In genomic region chr1:171173069-171173468, GRCh38 we compare ENCODE assay signal across 30 cellular contexts. TPM values are rescaled to one million over a fixed set of nuclear protein-coding genes. Genes with fewer than 3 reads are reported as not detected.
DNase-seq lines count a peak whose midpoint lies in the region; ATAC-seq lines count a peak whose summit lies in the region.
"Had no signal": no experiment of that assay in that cellular context is flagged by ENCODE, and none has a peak within 500 bp of the region (broad histone marks: within the 10 kb centered on the region; RNA-seq: fewer than 3 reads in every experiment).

No MANE protein-coding gene starts in this region.

- DNase-seq in fibroblast of peridontal ligament (ENCODE audit: extremely low read depth): peak; percentile 14
- no peak for DNase-seq in NCI-H345 (lab: John Stamatoyannopoulos, UW)
- no peak for DNase-seq in stimulated activated CD4-positive, alpha-beta T cell treated with anti-CD3 and anti-CD28 coated beads, Interleukin-1b, Interleukin-23, amount 100 ng/mL, for 48 hours
- DNase-seq in aorta: no peak
- DNase-seq: activated CD4-positive, alpha-beta T cell treated with anti-CD3 and anti-CD28 coated beads, Interleukin-2, amount 50 U/mL, for 1 hour; activated CD8-positive, alpha-beta memory T cell treated with anti-CD3 and anti-CD28 coated beads, Interleukin-2, amount 10 ng/mL, durations not matched to agents 7 days and 5 days; activated naive CD4-positive, alpha-beta T cell treated with anti-CD3 and anti-CD28 coated beads, Interleukin-2, amount 10 ng/mL, durations not matched to agents 7 days and 5 days; amygdala; BE2C; effector memory CD8-positive, alpha-beta T cell; foreskin melanocyte; GF-D8; left ventricle myocardium superior; NCI-H1092 treated with DMSO at 0.1 percent for 48 hours; NCI-H1930; NCI-H526 treated with DMSO at 0.1 percent for 48 hours; substantia nigra; upper lobe of left lung had no signal

- H3K9me3 ChIP-seq in aorta (ENCODE audit: control insufficient read depth, low read length): no peaks in the 10 kb centered on the region
- H3K9me3 ChIP-seq: BE2C, upper lobe of left lung had no signal

- no peaks in the 10 kb centered on the region for H3K36me3 ChIP-seq in aorta (ENCODE audit: control insufficient read depth in 1 of 2, insufficient read depth in 2 of 2, low read length in 1 of 2)
- H3K36me3 ChIP-seq: BE2C, upper lobe of left lung had no signal

- H3K4me1 ChIP-seq in aorta (ENCODE audit: control insufficient read depth in 1 of 2, insufficient read depth in 2 of 2, low read length in 2 of 2): peaks cover 0 to 2% of the 10 kb centered on the region in 2 donors
- H3K4me1 ChIP-seq: BE2C had no signal

- ATAC-seq in GM18499 (IDR thresholded peaks at IDR 0.05; ENCODE audit: insufficient read depth, unreplicated experiment) (peak; percentile 77), GM19351 (IDR thresholded peaks at IDR 0.05; ENCODE audit: unreplicated experiment) (peak; percentile 90), HG03354 (IDR thresholded peaks at IDR 0.05; ENCODE audit: poor library complexity, severe bottlenecking, unreplicated experiment) (peak; percentile 66), GM19467 (IDR thresholded peaks at IDR 0.05; ENCODE audit: unreplicated experiment) (no peak), aorta (ENCODE audit: low FRiP score) (no peak)
- ATAC-seq: activated CD8-positive, alpha-beta memory T cell treated with anti-CD3 and anti-CD28 coated beads, Interleukin-2, amount 10 ng/mL, durations not matched to agents 7 days and 5 days; effector memory CD8-positive, alpha-beta T cell; left ventricle myocardium superior; natural killer cell treated with Interleukin-12 subunit alpha and Interleukin-12 subunit beta and Interleukin-15 and Interleukin-18, amount 100 ng/mL, for 72 hours had no signal

- intact Hi-C loops in aorta (cut with DNase I): no loop called here

- H3K27ac ChIP-seq in aorta (ENCODE audit: low read depth in 1 of 2, low read length in 2 of 2): no peak overlapping the region
- H3K27ac ChIP-seq: coronary artery, hepatocyte, SK-N-MC, skin epidermis, upper lobe of left lung, VCaP had no signal

- 79 to 88% methylated on average over 1 of the region's 1 CpG for WGBS in aorta, 2 donors

- no peak overlapping the region for H3K4me3 ChIP-seq in aorta (ENCODE audit: low read length in 2 of 2)
- H3K4me3 ChIP-seq: coronary artery, hepatocyte, SK-N-MC, skin epidermis, upper lobe of left lung had no signal

- H3K27me3 ChIP-seq in aorta (ENCODE audit: control insufficient read depth in 1 of 2, insufficient read depth in 2 of 2, low read length in 1 of 2): no peaks in the 10 kb centered on the region
- H3K27me3 ChIP-seq: BE2C, hepatocyte, upper lobe of left lung had no signal

RNA-seq across cellular contexts. Expression of gene FMO2, which starts 12.0 kb away (rescaled TPM):
- 100 to 1,000 TPM; 183 to 213 TPM for total RNA-seq in aorta
- polyA plus RNA-seq in aorta: 100 to 1,000 TPM; 157 to 232 TPM
- total RNA-seq: A673; activated CD8-positive, alpha-beta memory T cell treated with anti-CD3 and anti-CD28 coated beads, Interleukin-2, amount 10 ng/mL, durations not matched to agents 7 days and 5 days; natural killer cell treated with Interleukin-12 subunit alpha and Interleukin-12 subunit beta and Interleukin-15 and Interleukin-18, amount 100 ng/mL, for 72 hours; renal cortical epithelial cell had no signal
- polyA plus RNA-seq: hepatocyte had no signal

Comparison
In these comparisons a context has a peak if more than half of its experiments do, and no peak if none do; other contexts are left out.
1. ATAC-seq: peak in GM18499 (single experiment), GM19351 (single experiment) and HG03354 (single experiment); none in GM19467 (single experiment) and aorta (single experiment).